Comparison of ENCODE assay signal across 8 cellular contexts in genomic region chr22:17781319-17782031, GRCh38. TPM values are rescaled to one million over a fixed set of nuclear protein-coding genes. Genes with fewer than 3 reads are reported as not detected.
A peak's percentile ranks its signal among the peaks of the same experiment; 100 is the strongest.
DNase-seq lines count a peak whose midpoint lies in the region; TF ChIP-seq lines count a peak whose summit lies in the region.

No MANE protein-coding gene starts in this region.

- TF ChIP-seq POLR2A in tibial nerve (IDR thresholded peaks at IDR 0.05): no peak

- TF ChIP-seq EP300 in tibial nerve (IDR thresholded peaks at IDR 0.05): no peak

- H3K27me3 ChIP-seq in tibial nerve: no peaks in the 10 kb centered on the region

- WGBS in tibial nerve, 2 donors: 46 to 63% methylated on average over 3 to 11 of the region's 12 CpGs

- TF ChIP-seq CTCF in tibial nerve (IDR thresholded peaks at IDR 0.05): no peak

- no peaks in the 10 kb centered on the region for H3K36me3 ChIP-seq in tibial nerve

- no peaks in the 10 kb centered on the region for H3K9me3 ChIP-seq in tibial nerve

- no peak overlapping the region for H3K27ac ChIP-seq in tibial nerve

- H3K4me1 ChIP-seq in tibial nerve: peaks cover 0 to 25% (median 16%) of the 10 kb centered on the region in 4 donors

- DNase-seq in NCI-H345 (lab: John Stamatoyannopoulos, UW): peak; percentile 46
- no peak for DNase-seq in NCI-H345 treated with DMSO at 0.1 percent for 48 hours (lab: John Stamatoyannopoulos, UW; ENCODE audit: unreplicated experiment)
- DNase-seq in HK-2 (ENCODE audit: unreplicated experiment): peak; percentile 68
- peak; percentile 54 for DNase-seq in UCSD-AML1 (lab: John Stamatoyannopoulos, UW; ENCODE audit: unreplicated experiment)
- peak; percentile 47 to 78 for DNase-seq in dermis microvascular lymphatic vessel endothelial cell (ENCODE audit: low read depth in 2 of 2)
- peak; percentile 57 for DNase-seq in smooth muscle cell of the brain vasculature (ENCODE audit: low read depth, low spot score)
- no peak for DNase-seq in tibial nerve (ENCODE audit: low spot score in 2 of 2)
- no peak for DNase-seq in MV-4-11 (lab: John Stamatoyannopoulos, UW)

- no peak overlapping the region for H3K4me3 ChIP-seq in tibial nerve

RNA-seq across cellular contexts. Expression of gene BID, which starts 7.2 kb away (rescaled TPM):
- 49.7 and 63.1 TPM in 2 replicates for total RNA-seq in dermis microvascular lymphatic vessel endothelial cell
- 10 to 100 TPM in 2 of 4 donors, 1 to 10 TPM in 2; 6.3 to 47.1 (median 13.7) TPM for total RNA-seq in tibial nerve

Comparison
In these comparisons a context has a peak if more than half of its experiments do, and no peak if none do; other contexts are left out.
1. DNase-seq: peak in NCI-H345 (single experiment), HK-2 (single experiment), UCSD-AML1 (single experiment), dermis microvascular lymphatic vessel endothelial cell (2 of 2) and smooth muscle cell of the brain vasculature (single experiment); none in NCI-H345 treated with DMSO at 0.1 percent for 48 hours (single experiment), tibial nerve (0 of 2) and MV-4-11 (single experiment).